Comparison of ENCODE assay signal across 8 cellular contexts in genomic region chr20:31595654-31596411, GRCh38. TPM values are rescaled to one million over a fixed set of nuclear protein-coding genes. Genes with fewer than 3 reads are reported as not detected.
DNase-seq lines count a peak whose midpoint lies in the region; ATAC-seq and TF ChIP-seq lines count a peak whose summit lies in the region.
"Had no signal": no experiment of that assay in that cellular context is flagged by ENCODE, and none has a peak within 500 bp of the region (broad histone marks: within the 10 kb centered on the region; RNA-seq: fewer than 3 reads in every experiment).

No MANE protein-coding gene starts in this region.

- ATAC-seq in left colon (peak; percentile 60), T-helper 17 cell (no peak)

- TF ChIP-seq EP300 in Ishikawa (IDR thresholded peaks at IDR 0.05; ENCODE audit: borderline replicate concordance) = no peak

- H3K27ac Mint-ChIP-seq in type B pancreatic cell (peak overlapping the region; percentile 85), T-helper 17 cell (no peak overlapping the region)

- DNase-seq in breast epithelium (ENCODE audit: low spot score in 2 of 2) = peak in 1 of 2 donors; percentile 72
- DNase-seq in left colon = peak; percentile 86 to 87
- DNase-seq in type B pancreatic cell (ENCODE audit: extremely low spot score, unreplicated experiment) = peak; percentile 97
- no peak for DNase-seq in T-helper 17 cell
- DNase-seq in Kasumi-1 (lab: John Stamatoyannopoulos, UW) = no peak
- DNase-seq in NCI-H1092 (lab: John Stamatoyannopoulos, UW) = no peak

- no peaks in the 10 kb centered on the region for H3K36me3 ChIP-seq in breast epithelium

- H3K27ac ChIP-seq in breast epithelium = peak overlapping the region; percentile 68 to 79

- no peak for TF ChIP-seq RAD21 in Ishikawa (IDR thresholded peaks at IDR 0.05; ENCODE audit: low read depth)

- no peaks in the 10 kb centered on the region for H3K9me3 ChIP-seq in breast epithelium
- no peaks in the 10 kb centered on the region for H3K9me3 ChIP-seq in T-helper 17 cell (ENCODE audit: control insufficient read depth, low read length, poor library complexity, severe bottlenecking)

- no peak for TF ChIP-seq CTCF in breast epithelium (IDR thresholded peaks at IDR 0.05)
- TF ChIP-seq CTCF in type B pancreatic cell (conservative IDR thresholded peaks at IDR 0.05) = no peak

- no peaks in the 10 kb centered on the region for H3K4me1 ChIP-seq in breast epithelium

- no peaks in the 10 kb centered on the region for H3K9me3 Mint-ChIP-seq in type B pancreatic cell

- H3K27me3 Mint-ChIP-seq in type B pancreatic cell (no peaks in the 10 kb centered on the region), T-helper 17 cell (peaks cover 10% of the 10 kb centered on the region)

- H3K4me3 Mint-ChIP-seq in type B pancreatic cell (peak overlapping the region; percentile 46), T-helper 17 cell (no peak overlapping the region)

- no peak for TF ChIP-seq POLR2A in breast epithelium (IDR thresholded peaks at IDR 0.05)

- H3K36me3 Mint-ChIP-seq in type B pancreatic cell = no peaks in the 10 kb centered on the region
- peaks cover 6% of the 10 kb centered on the region for H3K36me3 Mint-ChIP-seq in T-helper 17 cell (ENCODE audit: low read depth)

- intact Hi-C loops in breast epithelium (cut with DNase I; ENCODE audit: low total_unique reads) = no loop called here
- intact Hi-C loops in left colon (cut with DNase I, micrococcal nuclease) = no loop called here

- no peaks in the 10 kb centered on the region for H3K27me3 ChIP-seq in breast epithelium

- no peak overlapping the region for H3K4me3 ChIP-seq in breast epithelium

- H3K4me1 Mint-ChIP-seq in type B pancreatic cell (ENCODE audit: unreplicated experiment) = peaks cover 35% of the 10 kb centered on the region
- peaks cover 7% of the 10 kb centered on the region for H3K4me1 Mint-ChIP-seq in T-helper 17 cell

TF ChIP-seq in Ishikawa, 13 proteins besides CTCF, POLR2A, EP300 and RAD21:
- no peak for TF ChIP-seq ZBTB7A (IDR thresholded peaks at IDR 0.05; ENCODE audit: low read depth)
- TF ChIP-seq YY1 (IDR thresholded peaks at IDR 0.05; ENCODE audit: low read depth) = no peak
- TF ChIP-seq MAX (IDR thresholded peaks at IDR 0.05) = 0 out of 2 replicates have a peak, but pooled peaks have one; percentile 15
- no peak for TF ChIP-seq EGR1 (IDR thresholded peaks at IDR 0.05)
- no peak for TF ChIP-seq CEBPB (IDR thresholded peaks at IDR 0.05)
- TF ChIP-seq REST (IDR thresholded peaks at IDR 0.05; ENCODE audit: low read depth) = no peak
- peak; percentile 83 for TF ChIP-seq USF1 (IDR thresholded peaks at IDR 0.05)
- TF ChIP-seq NFIC (IDR thresholded peaks at IDR 0.05) = no peak
- no peak for TF ChIP-seq FOXM1 (IDR thresholded peaks at IDR 0.05; ENCODE audit: borderline replicate concordance, low read depth)
- no peak for TF ChIP-seq TCF12 (IDR thresholded peaks at IDR 0.05; ENCODE audit: low read depth)
- no peak for TF ChIP-seq TAF1 (IDR thresholded peaks at IDR 0.05; ENCODE audit: low read depth)
- TF ChIP-seq CREB1 (IDR thresholded peaks at IDR 0.05; ENCODE audit: low read depth) = no peak

RNA-seq across cellular contexts. Expression of gene ID1, which starts 9.3 kb away (rescaled TPM):
- total RNA-seq in breast epithelium (100 to 1,000 TPM; 156 to 407 (median 270) TPM), left colon (100 to 1,000 TPM; 298 to 363 TPM), type B pancreatic cell (ENCODE audit: low replicate concordance) (472 and 516 TPM in 2 replicates), T-helper 17 cell (1 to 10 TPM; 3.5 to 6.8 TPM)

RNA-seq across cellular contexts. Expression of gene COX4I2, which starts 41.9 kb away (rescaled TPM):
- total RNA-seq in breast epithelium (1 to 10 TPM in 1 of 3 donors, not detected in 2; 5.3 TPM), left colon (under 1 TPM in 1 of 2 donors, not detected in 1; 0.67 TPM), type B pancreatic cell (ENCODE audit: low replicate concordance) (not detected in 2 replicates), T-helper 17 cell (not detected)
- total RNA-seq: pulmonary artery endothelial cell had no signal

Comparison
In these comparisons a context has a peak if more than half of its experiments do, and no peak if none do; other contexts are left out.
1. DNase-seq: peak in left colon (2 of 2) and type B pancreatic cell (single experiment); none in T-helper 17 cell (0 of 3), Kasumi-1 (0 of 2) and NCI-H1092 (single experiment).
2. RNA of gene ID1, which starts 9.3 kb away (total RNA-seq): 472 to 516 TPM in type B pancreatic cell, 298 to 363 TPM in left colon and 156 to 407 TPM in breast epithelium; 3.5 to 6.8 TPM in T-helper 17 cell; every median in the first group is over 10 times any median in the second.